1 cellular context compared by ENCODE assay signal in genomic region chr1:160205242-160205973, GRCh38.
TF ChIP-seq lines count a peak whose summit lies in the region.

TSS of gene PEA15 (plus strand) at chr1:160205384. CDS start at chr1:160211545, 6,161 bp downstream.

TF ChIP-seq in K562, 482 proteins besides CTCF, POLR2A, EP300 and RAD21 (continued from another document and continues in another):
- no peak for TF ChIP-seq MXI1 (IDR thresholded peaks at IDR 0.05; ENCODE audit: low read depth, low read length)
- no peak for TF ChIP-seq KHSRP (IDR thresholded peaks at IDR 0.05)
- TF ChIP-seq RNF2 (IDR thresholded peaks at IDR 0.05) = no peak
- TF ChIP-seq DACH1 (IDR thresholded peaks at IDR 0.05; ENCODE audit: partially characterized antibody) = no peak
- no peak for TF ChIP-seq ZNF134 (CRISPR knock-in tag; conservative IDR thresholded peaks at IDR 0.05)
- no peak for TF ChIP-seq ZNF445 (CRISPR knock-in tag; IDR thresholded peaks at IDR 0.05; ENCODE audit: low read depth)
- no peak for TF ChIP-seq IFI16 (CRISPR knock-in tag; IDR thresholded peaks at IDR 0.05)
- peak; percentile 43 for TF ChIP-seq CCNT2 (IDR thresholded peaks at IDR 0.05; ENCODE audit: borderline replicate concordance, extremely low read depth, insufficient read length, low read depth, low read length)
- no peak for TF ChIP-seq NR2C2 (CRISPR knock-in tag; IDR thresholded peaks at IDR 0.05)
- TF ChIP-seq NR2C2 (tag; IDR thresholded peaks at IDR 0.05) = no peak
- TF ChIP-seq VEZF1 (CRISPR knock-in tag; IDR thresholded peaks at IDR 0.05) = peak; percentile 93
- TF ChIP-seq FOXK2 (conservative IDR thresholded peaks at IDR 0.05 in 1 of 2, IDR thresholded peaks at IDR 0.05 in 1 of 2; ENCODE audit: low read depth in 2 of 2) = no peak
- no peak for TF ChIP-seq ZC3H4 (CRISPR knock-in tag; IDR thresholded peaks at IDR 0.05; ENCODE audit: borderline replicate concordance)
- TF ChIP-seq ZNF695 (CRISPR knock-in tag; IDR thresholded peaks at IDR 0.05) = no peak
- no peak for TF ChIP-seq ZNF586 (CRISPR knock-in tag; conservative IDR thresholded peaks at IDR 0.05)
- TF ChIP-seq SIN3B (IDR thresholded peaks at IDR 0.05; ENCODE audit: low read depth) = no peak; the same call in 1 of the 2 replicates
- TF ChIP-seq TRIM25 (IDR thresholded peaks at IDR 0.05; ENCODE audit: borderline replicate concordance) = no peak
- TF ChIP-seq POLR3G (IDR thresholded peaks at IDR 0.05; ENCODE audit: extremely low read depth, insufficient read length, insufficient replicate concordance) = no peak
- no peak; the same call in 1 of the 2 replicates for TF ChIP-seq ZNF12 (CRISPR knock-in tag; IDR thresholded peaks at IDR 0.05)
- no peak for TF ChIP-seq ELK1 (CRISPR knock-in tag; IDR thresholded peaks at IDR 0.05)
- peak; percentile 81; the same call in 1 of the 2 replicates for TF ChIP-seq KAT7 (CRISPR knock-in tag; IDR thresholded peaks at IDR 0.05; ENCODE audit: borderline replicate concordance)
- TF ChIP-seq ZNF274 (IDR thresholded peaks at IDR 0.05; ENCODE audit: borderline replicate concordance, low read depth, low read length) = no peak
- TF ChIP-seq AFF1 (IDR thresholded peaks at IDR 0.05; ENCODE audit: low read depth in 1 of 2, partially characterized antibody in 2 of 2) = no peak
- TF ChIP-seq CTBP1 (IDR thresholded peaks at IDR 0.05; ENCODE audit: borderline replicate concordance) = peak; percentile 57; the same call in 1 of the 2 replicates
- TF ChIP-seq MAFG (tag; conservative IDR thresholded peaks at IDR 0.05) = no peak
- no peak for TF ChIP-seq TGIF2 (CRISPR knock-in tag; IDR thresholded peaks at IDR 0.05)
- TF ChIP-seq NR2F6 (CRISPR knock-in tag; IDR thresholded peaks at IDR 0.05) = no peak
- no peak for TF ChIP-seq SAFB (IDR thresholded peaks at IDR 0.05; ENCODE audit: borderline replicate concordance, low read depth, low read length)
- no peak for TF ChIP-seq TSHZ1 (CRISPR knock-in tag; IDR thresholded peaks at IDR 0.05)
- TF ChIP-seq POLR2B (IDR thresholded peaks at IDR 0.05; ENCODE audit: low read depth, partially characterized antibody) = peak; percentile 60
- no peak for TF ChIP-seq FOXJ2 (tag; IDR thresholded peaks at IDR 0.05)
- TF ChIP-seq JUN (IDR thresholded peaks at IDR 0.05; ENCODE audit: borderline replicate concordance, low read depth, low read length) = no peak
- TF ChIP-seq JUN (CRISPR knock-in tag; IDR thresholded peaks at IDR 0.05; ENCODE audit: borderline replicate concordance) = no peak
- no peak for TF ChIP-seq IRF2 (CRISPR knock-in tag; IDR thresholded peaks at IDR 0.05)
- no peak for TF ChIP-seq ZNF3 (CRISPR knock-in tag; IDR thresholded peaks at IDR 0.05)
- TF ChIP-seq HCFC1 (IDR thresholded peaks at IDR 0.05; ENCODE audit: low read depth, low read length) = no peak
- TF ChIP-seq NRF1 (conservative IDR thresholded peaks at IDR 0.05 in 1 of 2, IDR thresholded peaks at IDR 0.05 in 1 of 2) = no peak
- TF ChIP-seq ZNF766 (CRISPR knock-in tag; conservative IDR thresholded peaks at IDR 0.05) = no peak
- TF ChIP-seq ZNF57 (CRISPR knock-in tag; IDR thresholded peaks at IDR 0.05) = no peak
- TF ChIP-seq CREM (IDR thresholded peaks at IDR 0.05; ENCODE audit: low read depth) = peak; percentile 59
- TF ChIP-seq BRF2 (IDR thresholded peaks at IDR 0.05; ENCODE audit: borderline replicate concordance, insufficient read depth, insufficient read length) = no peak
- no peak for TF ChIP-seq IRF9 (tag; IDR thresholded peaks at IDR 0.05)
- no peak for TF ChIP-seq HSF4 (CRISPR knock-in tag; IDR thresholded peaks at IDR 0.05; ENCODE audit: borderline replicate concordance)
- TF ChIP-seq USF2 (CRISPR knock-in tag; IDR thresholded peaks at IDR 0.05) = no peak
- TF ChIP-seq FOXA3 (CRISPR knock-in tag; conservative IDR thresholded peaks at IDR 0.05 in 1 of 2, IDR thresholded peaks at IDR 0.05 in 1 of 2) = no peak
- TF ChIP-seq BCLAF1 (IDR thresholded peaks at IDR 0.05; ENCODE audit: borderline replicate concordance in 1 of 2, control insufficient read depth in 1 of 2, low read depth in 2 of 2, low read length in 1 of 2) = no peak
- no peak for TF ChIP-seq THRB (CRISPR knock-in tag; conservative IDR thresholded peaks at IDR 0.05)
